In genomic region chr19:48469056-48469881, GRCh38 we compare ENCODE assay signal across 8 cellular contexts. TPM values are rescaled to one million over a fixed set of nuclear protein-coding genes. Genes with fewer than 3 reads are reported as not detected.
DNase-seq lines count a peak whose midpoint lies in the region; TF ChIP-seq lines count a peak whose summit lies in the region.

Gene CYTH2, plus strand, starts transcription at chr19:48469369. Its CDS starts 139 bp downstream, at chr19:48469508.

- H3K4me3 Mint-ChIP-seq in nephron progenitor cell: peak within 1 kb of the TSS; percentile 92

- in situ Hi-C loops in HAP-1 (cut with MboI; ENCODE audit: low sequenced_read_pairs): no loop called here

- peak within 1 kb of the TSS; percentile 91 to 98 (median 97) for H3K27ac ChIP-seq in stomach

- DNase-seq in ELR (ENCODE audit: low read depth) (peak; percentile 99), HAP-1 (ENCODE audit: low spot score in 2 of 2) (peak; percentile 99 to 100), MG63 (peak; percentile 100), SHP77 treated with DMSO at 0.1 percent for 48 hours (lab: John Stamatoyannopoulos, UW) (peak; percentile 99), fibroblast of the aortic adventitia (ENCODE audit: low read depth) (peak; percentile 100), nephron progenitor cell (peak; percentile 98), stomach (peak; percentile 100)
- peak; percentile 100 for DNase-seq in activated effector memory CD4-positive, alpha-beta T cell treated with anti-CD3 and anti-CD28 coated beads, Interleukin-2, amount 50 U/mL, for 16 hours

- H3K9me3 Mint-ChIP-seq in nephron progenitor cell: no peaks in the 10 kb centered on the region

- H3K27me3 ChIP-seq in HAP-1 (ENCODE audit: low read depth): no peaks in the 10 kb centered on the region
- no peaks in the 10 kb centered on the region for H3K27me3 ChIP-seq in MG63
- H3K27me3 ChIP-seq in stomach: no peaks in the 10 kb centered on the region

- no peak for TF ChIP-seq EP300 in stomach (IDR thresholded peaks at IDR 0.05)

- peaks cover 5% of the 10 kb centered on the region for H3K27me3 Mint-ChIP-seq in nephron progenitor cell (ENCODE audit: low read depth, poor library complexity)

- WGBS in stomach, 5 donors: 0 to 1% (median 0%) methylated on average over 32 to 87 of the region's 87 CpGs; no CpG with 5 or more reads in 1 of the 5 donors

- H3K4me3 ChIP-seq in HAP-1: peak within 1 kb of the TSS; percentile 93
- H3K4me3 ChIP-seq in MG63: peak within 1 kb of the TSS; percentile 98
- H3K4me3 ChIP-seq in fibroblast of the aortic adventitia (ENCODE audit: low read depth, low read length): peak within 1 kb of the TSS; percentile 85
- H3K4me3 ChIP-seq in stomach: peak within 1 kb of the TSS; percentile 80 to 99 (median 97)

- H3K4me1 ChIP-seq in HAP-1: peaks cover 3% of the 10 kb centered on the region
- peaks cover 7 to 43% (median 31%) of the 10 kb centered on the region in 4 donors for H3K4me1 ChIP-seq in stomach

- peaks cover 49% of the 10 kb centered on the region for H3K36me3 Mint-ChIP-seq in nephron progenitor cell (ENCODE audit: low read depth)

- intact Hi-C loops in stomach (cut with DNase I; ENCODE audit: low total_unique reads): no loop called here

- no peaks in the 10 kb centered on the region for H3K9me3 ChIP-seq in HAP-1
- H3K9me3 ChIP-seq in MG63: no peaks in the 10 kb centered on the region
- no peaks in the 10 kb centered on the region for H3K9me3 ChIP-seq in stomach

- TF ChIP-seq CTCF in fibroblast of the aortic adventitia (IDR thresholded peaks at IDR 0.05; ENCODE audit: insufficient read depth, low read length) (no peak), nephron progenitor cell (IDR thresholded peaks at IDR 0.05) (no peak), stomach (IDR thresholded peaks at IDR 0.05) (peak in 1 of 7 experiments; percentile 16)

- peaks cover 42% of the 10 kb centered on the region for H3K36me3 ChIP-seq in HAP-1 (replicated peaks)
- H3K36me3 ChIP-seq in MG63: peaks cover 44% of the 10 kb centered on the region
- peaks cover 39 to 41% (median 41%) of the 10 kb centered on the region in 4 donors for H3K36me3 ChIP-seq in stomach

- H3K27ac Mint-ChIP-seq in nephron progenitor cell: peak within 1 kb of the TSS; percentile 99

- TF ChIP-seq POLR2A in stomach (IDR thresholded peaks at IDR 0.05): peak in 2 of 4 donors; percentile 45 to 69

- H3K4me1 Mint-ChIP-seq in nephron progenitor cell: peaks cover 54% of the 10 kb centered on the region

RNA-seq across cellular contexts. Expression of gene CYTH2, which starts in this region (rescaled TPM):
- total RNA-seq in MG63 (2014; rRNA removed; shearing (Covaris generic); ENCODE audit: low replicate concordance): 84.7 and 163 TPM in 2 replicates
- total RNA-seq in fibroblast of the aortic adventitia (ENCODE audit: low replicate concordance) (51.3 and 107 TPM in 2 replicates), stomach (100 to 1,000 TPM in 2 of 5 donors, 10 to 100 TPM in 3; 39.3 to 229 (median 75.9) TPM)
- polyA plus RNA-seq in stomach: 10 to 100 TPM; 46.3 to 63.7 (median 48.8) TPM

Comparison
In these comparisons a context has a peak if more than half of its experiments do, and no peak if none do; other contexts are left out.
1. Peak in every context shown above with its lines: DNase-seq, H3K4me3 ChIP-seq and H3K27ac ChIP-seq.